Comparison of ENCODE assay signal across 17 cellular contexts in genomic region chr3:183924956-183925355, GRCh38. TPM values are rescaled to one million over a fixed set of nuclear protein-coding genes. Genes with fewer than 3 reads are reported as not detected.
DNase-seq lines count a peak whose midpoint lies in the region; ATAC-seq, FAIRE-seq and TF ChIP-seq lines count a peak whose summit lies in the region.
"Had no signal": no experiment of that assay in that cellular context is flagged by ENCODE, and none has a peak within 500 bp of the region (broad histone marks: within the 10 kb centered on the region; RNA-seq: fewer than 3 reads in every experiment).

No MANE protein-coding gene starts in this region.

- TF ChIP-seq POLR2A in HepG2 (IDR thresholded peaks at IDR 0.05; ENCODE audit: insufficient read depth in 1 of 2, low read depth in 2 of 2, low read length in 2 of 2) = no peak
- TF ChIP-seq POLR2A in right lobe of liver (IDR thresholded peaks at IDR 0.05) = no peak
- no peak for TF ChIP-seq POLR2A in GM18505 (IDR thresholded peaks at IDR 0.05; ENCODE audit: borderline replicate concordance, extremely low read depth, insufficient read depth, insufficient read length)

- no peak for FAIRE-seq in HepG2 (lab: Jason Lieb, UNC)
- FAIRE-seq: endothelial cell of umbilical vein had no signal

- intact Hi-C loops in HepG2 (cut with micrococcal nuclease; ENCODE audit: unreplicated experiment) (no loop called here), right lobe of liver (cut with DNase I) (no loop called here), mammary epithelial cell (cut with micrococcal nuclease) (no loop called here)

- no peak overlapping the region for H3K9ac ChIP-seq in HepG2 (ENCODE audit: insufficient read depth, low read depth, low read length)
- H3K9ac ChIP-seq in mammary epithelial cell (ENCODE audit: insufficient read depth, low read length) = no peak overlapping the region

- H3K4me2 ChIP-seq in HepG2 (ENCODE audit: low read depth, low read length) (no peak overlapping the region), mammary epithelial cell (ENCODE audit: insufficient read depth, low read depth, low read length) (peak overlapping the region; percentile 34), hepatocyte (no peak overlapping the region)

- BruUV-seq in HepG2 (replicated peaks; lab: Mats Ljungman, UMichigan) (no TSS peak), mammary epithelial cell (replicated peaks; lab: Mats Ljungman, UMichigan) (no TSS peak)

- TF ChIP-seq EP300 in HepG2 (IDR thresholded peaks at IDR 0.05; ENCODE audit: low read depth in 2 of 2, low read length in 2 of 2) (no peak), HepG2 (CRISPR knock-in tag; IDR thresholded peaks at IDR 0.05; ENCODE audit: borderline replicate concordance) (no peak)

- H4K20me1 ChIP-seq in HepG2 (ENCODE audit: insufficient read depth, low read length) (no peaks in the 10 kb centered on the region), mammary epithelial cell (ENCODE audit: insufficient read depth, low read length) (no peaks in the 10 kb centered on the region), hepatocyte (ENCODE audit: insufficient read depth, poor library complexity, severe bottlenecking) (no peaks in the 10 kb centered on the region)

- TF ChIP-seq RAD21 in HepG2 (CRISPR knock-in tag; IDR thresholded peaks at IDR 0.05) = no peak

- H3K36me3 ChIP-seq in HepG2 (replicated peaks in 1 of 2; ENCODE audit: control insufficient read depth in 1 of 2, insufficient read depth in 2 of 2, low read length in 2 of 2) = peaks cover 3 to 9% of the 10 kb centered on the region in 2 experiments; a peak in 4 of 5 replicates
- peaks cover 0 to 19% (median 2%) of the 10 kb centered on the region in 4 donors for H3K36me3 ChIP-seq in right lobe of liver
- peaks cover 8% of the 10 kb centered on the region for H3K36me3 ChIP-seq in mammary epithelial cell (ENCODE audit: insufficient read depth, low read length)
- no peaks in the 10 kb centered on the region for H3K36me3 ChIP-seq in hepatocyte (replicated peaks; ENCODE audit: insufficient read depth, low read depth)

- POLR2A ChIA-PET in HepG2 (lab: Yijun Ruan, JAX) = no interaction called here

- no peaks in the 10 kb centered on the region for H3K9me2 ChIP-seq in hepatocyte (replicated peaks; ENCODE audit: insufficient read depth)

- in situ Hi-C loops in HepG2 (cut with HindIII; ENCODE audit: extremely low pct_ligation_motif_present, low pct_unique_long_range_greater_than_20kb) = no loop called here
- in situ Hi-C loops in mammary epithelial cell (cut with MboI; ENCODE audit: low sequenced_read_pairs in 2 of 2) = no loop called here

- H3K79me2 ChIP-seq in HepG2 (ENCODE audit: insufficient read depth, low read length) (no peaks in the 10 kb centered on the region), mammary epithelial cell (ENCODE audit: insufficient read depth, low read length) (no peaks in the 10 kb centered on the region), hepatocyte (no peaks in the 10 kb centered on the region)

- dilution Hi-C loops in mammary epithelial cell (cut with HindIII; ENCODE audit: low sequenced_read_pairs) = no loop called here

- peaks cover 5% of the 10 kb centered on the region for H3K4me1 ChIP-seq in HepG2 (ENCODE audit: insufficient read depth, low read length)
- H3K4me1 ChIP-seq in right lobe of liver = peaks cover 0 to 9% (median 0%) of the 10 kb centered on the region in 4 donors
- H3K4me1 ChIP-seq in mammary epithelial cell (ENCODE audit: insufficient read depth, low read length) = peaks cover 16% of the 10 kb centered on the region
- no peaks in the 10 kb centered on the region for H3K4me1 ChIP-seq in hepatocyte (ENCODE audit: insufficient read depth)

- H3K27me3 ChIP-seq in HepG2 (ENCODE audit: control insufficient read depth in 1 of 2, insufficient read depth in 2 of 2, low read length in 2 of 2) (no peaks in the 10 kb centered on the region), right lobe of liver (no peaks in the 10 kb centered on the region), mammary epithelial cell (ENCODE audit: insufficient read depth, low read length) (no peaks in the 10 kb centered on the region), hepatocyte (no peaks in the 10 kb centered on the region)

- H3K9me3 ChIP-seq in HepG2 (ENCODE audit: low read length) (no peaks in the 10 kb centered on the region), right lobe of liver (no peaks in the 10 kb centered on the region), mammary epithelial cell (replicated peaks; ENCODE audit: insufficient read depth, low read length) (no peaks in the 10 kb centered on the region), hepatocyte (ENCODE audit: low read depth) (no peaks in the 10 kb centered on the region)

- H3K4me3 ChIP-seq in HepG2 (replicated peaks in 1 of 3; ENCODE audit: insufficient read depth in 1 of 3, low read depth in 2 of 3, low read length in 3 of 3) (no peak overlapping the region), right lobe of liver (no peak overlapping the region), mammary epithelial cell (replicated peaks in 1 of 3; ENCODE audit: insufficient read depth in 1 of 3, low read depth in 2 of 3, low read length in 3 of 3) (no peak overlapping the region), hepatocyte (no peak overlapping the region)

- DNase-seq in HepG2 (ENCODE audit: low spot score) (no peak), right lobe of liver (no peak), mammary epithelial cell (peak; percentile 97), hepatocyte (ENCODE audit: low spot score) (peak; percentile 40), NOMO-1 treated with DMSO at 0.1 percent for 48 hours (lab: John Stamatoyannopoulos, UW; ENCODE audit: unreplicated experiment) (no peak), DMS79 treated with DMSO at 0.1 percent for 48 hours (lab: John Stamatoyannopoulos, UW) (no peak)
- DNase-seq: activated naive CD4-positive, alpha-beta T cell treated with anti-CD3 and anti-CD28 coated beads for 36 hours; cerebellar nuclear complex; hippocampal formation; left cardiac atrium; NCI-H146; NCI-H446 treated with DMSO at 0.1 percent for 48 hours; WERI-Rb-1 had no signal

- TF ChIP-seq CTCF in HepG2 (CRISPR knock-in tag; IDR thresholded peaks at IDR 0.05) (no peak), right lobe of liver (IDR thresholded peaks at IDR 0.05) (no peak), mammary epithelial cell (conservative IDR thresholded peaks at IDR 0.05 in 1 of 2, IDR thresholded peaks at IDR 0.05 in 1 of 2; ENCODE audit: extremely low read depth in 1 of 2, insufficient read depth in 1 of 2, low read depth in 1 of 2, low read length in 2 of 2) (no peak), hepatocyte (IDR thresholded peaks at IDR 0.05; ENCODE audit: poor library complexity) (no peak)

- no peak overlapping the region for H3K27ac ChIP-seq in HepG2 (ENCODE audit: extremely low read length, insufficient read depth, low read length)
- H3K27ac ChIP-seq in right lobe of liver = no peak overlapping the region
- H3K27ac ChIP-seq in mammary epithelial cell (ENCODE audit: insufficient read depth, low read depth, low read length) = peak overlapping the region; percentile 58
- peak overlapping the region; percentile 76 for H3K27ac ChIP-seq in hepatocyte
- H3K27ac ChIP-seq: HL-60, WERI-Rb-1 had no signal

- H2AFZ ChIP-seq in HepG2 (ENCODE audit: low read length) = no peak overlapping the region
- H2AFZ ChIP-seq in mammary epithelial cell (ENCODE audit: low read depth, low read length) = no peak overlapping the region
- no peak overlapping the region for H2AFZ ChIP-seq in hepatocyte

- WGBS in HepG2 (ENCODE audit: low lambda C conversion rate) = 91% methylated on average over 7 of the region's 7 CpGs
- 84% methylated on average over 7 of the region's 7 CpGs for WGBS in right lobe of liver (ENCODE audit: insufficient coverage, low coverage, low lambda C conversion rate, missing lambda C conversion rate)
- 12% methylated on average over 7 of the region's 7 CpGs for WGBS in mammary epithelial cell (ENCODE audit: low coverage, missing lambda C conversion rate)
- WGBS in hepatocyte (ENCODE audit: low lambda C conversion rate, missing lambda C conversion rate) = 70% methylated on average over 7 of the region's 7 CpGs

- CTCF ChIA-PET in HepG2 (lab: Yijun Ruan, JAX; ENCODE audit: low intra/inter-chr PET ratio, low total read pairs) = no interaction called here
- CTCF ChIA-PET in mammary epithelial cell (lab: Charles Lee; ENCODE audit: low non-redundant PET) = no interaction called here

- ATAC-seq in HepG2 (no peak), right lobe of liver (no peak), HG02981 (IDR thresholded peaks at IDR 0.05; ENCODE audit: unreplicated experiment) (no peak), GM18505 (IDR thresholded peaks at IDR 0.05; ENCODE audit: unreplicated experiment) (no peak)
- ATAC-seq: left cardiac atrium had no signal

RNA-seq across cellular contexts. Expression of gene PARL, which starts 40.3 kb away (rescaled TPM):
- total RNA-seq in HepG2 (2016; rRNA removed; fragmentation: Illumina TruSeq; extraction: Trizol) = 58.6 and 60.5 TPM in 2 replicates
- 50.1 and 52.6 TPM in 2 replicates for total RNA-seq in HepG2 (2016; cell fraction: cytosol; rRNA removed; fragmentation: Illumina TruSeq; extraction: Trizol; ENCODE audit: low read depth)
- total RNA-seq in HepG2 (2016; cell fraction: insoluble cytoplasmic fraction; rRNA removed; fragmentation: Illumina TruSeq; extraction: Trizol) = 58.5 and 68.1 TPM in 2 replicates
- total RNA-seq in HepG2 (2016; cell fraction: membrane; rRNA removed; fragmentation: Illumina TruSeq; extraction: Trizol) = 68.2 and 70.2 TPM in 2 replicates
- total RNA-seq in HepG2 (2016; cell fraction: nucleus; rRNA removed; fragmentation: Illumina TruSeq; extraction: Trizol) = 32.7 and 34.6 TPM in 2 replicates
- polyA plus RNA-seq in HepG2 (2011; rRNA removed) = 39.1 and 46.3 TPM in 2 replicates
- polyA plus RNA-seq in HepG2 (2011; cell fraction: cytosol; rRNA removed) = 28.2 and 43.8 TPM in 2 replicates
- 10.7 and 15.9 TPM in 2 replicates for polyA plus RNA-seq in HepG2 (2011; cell fraction: nucleus; rRNA removed)
- polyA plus RNA-seq in HepG2 (2012) = 34.5 and 41.7 TPM in 2 replicates
- polyA plus RNA-seq in HepG2 (2016; cell fraction: cytosol; fragmentation: Illumina TruSeq; extraction: Trizol; ENCODE audit: low read depth) = 41.8 and 44.8 TPM in 2 replicates
- 67.4 and 75.9 TPM in 2 replicates for polyA plus RNA-seq in HepG2 (2016; cell fraction: insoluble cytoplasmic fraction; fragmentation: Illumina TruSeq; extraction: Trizol; ENCODE audit: low read depth)
- polyA plus RNA-seq in HepG2 (2016; cell fraction: membrane; fragmentation: Illumina TruSeq; extraction: Trizol; ENCODE audit: low read depth) = 64.8 and 65.8 TPM in 2 replicates
- polyA plus RNA-seq in HepG2 (2016; cell fraction: nucleus; fragmentation: Illumina TruSeq; extraction: Trizol; ENCODE audit: insufficient read depth, low read depth) = 54.4 and 60.7 TPM in 2 replicates
- polyA minus RNA-seq in HepG2 (2011; rRNA and poly(A)+ RNA removed; ENCODE audit: low replicate concordance) = 18.7 and 23.5 TPM in 2 replicates
- polyA minus RNA-seq in HepG2 (2011; cell fraction: cytosol; rRNA and poly(A)+ RNA removed) = 13.1 and 19.3 TPM in 2 replicates
- 17.9 and 19.8 TPM in 2 replicates for polyA minus RNA-seq in HepG2 (2011; cell fraction: nucleus; rRNA and poly(A)+ RNA removed)
- total RNA-seq in right lobe of liver = 10 to 100 TPM; 23.7 to 29.0 (median 26.2) TPM
- total RNA-seq in mammary epithelial cell = 10 to 100 TPM; 33.0 to 70.4 TPM
- polyA plus RNA-seq in mammary epithelial cell = 39.6 TPM
- 31.3 TPM for polyA minus RNA-seq in mammary epithelial cell
- 32.3 and 35.2 TPM in 2 replicates for total RNA-seq in hepatocyte
- polyA plus RNA-seq in hepatocyte = 47.9 and 71.4 TPM in 2 replicates

Comparison
In these comparisons a context has a peak if more than half of its experiments do, and no peak if none do; other contexts are left out.
1. DNase-seq: peak in mammary epithelial cell (single experiment) and hepatocyte (single experiment); none in HepG2 (single experiment), right lobe of liver (0 of 3), NOMO-1 treated with DMSO at 0.1 percent for 48 hours (single experiment) and DMS79 treated with DMSO at 0.1 percent for 48 hours (single experiment).
2. H3K27ac ChIP-seq: peak in mammary epithelial cell (single experiment) and hepatocyte (single experiment); none in HepG2 (single experiment) and right lobe of liver (0 of 3).